17 cellular contexts compared by ENCODE assay signal in genomic region chr7:101306307-101306706, GRCh38. TPM values are rescaled to one million over a fixed set of nuclear protein-coding genes. Genes with fewer than 3 reads are reported as not detected.
DNase-seq lines count a peak whose midpoint lies in the region; ATAC-seq and TF ChIP-seq lines count a peak whose summit lies in the region.
"Had no signal": no experiment of that assay in that cellular context is flagged by ENCODE, and none has a peak within 500 bp of the region (broad histone marks: within the 10 kb centered on the region; RNA-seq: fewer than 3 reads in every experiment).

No MANE protein-coding gene starts in this region.

- peaks cover under 1% of the 10 kb centered on the region for H3K9me3 Mint-ChIP-seq in activated naive CD8-positive, alpha-beta T cell (ENCODE audit: low read depth)
- peaks cover 6% of the 10 kb centered on the region for H3K9me3 Mint-ChIP-seq in activated naive CD8-positive, alpha-beta T cell treated with anti-CD3 and anti-CD28 coated beads, Interleukin-2, amount 50 U/mL, for 24 hours
- H3K9me3 Mint-ChIP-seq in brain (peaks cover 41 to 70% (median 46%) of the 10 kb centered on the region in 5 experiments), nephron (peaks cover 30% of the 10 kb centered on the region)

- H3K27me3 Mint-ChIP-seq in activated naive CD8-positive, alpha-beta T cell = peaks cover 25% of the 10 kb centered on the region
- H3K27me3 Mint-ChIP-seq in activated naive CD8-positive, alpha-beta T cell treated with anti-CD3 and anti-CD28 coated beads, Interleukin-2, amount 50 U/mL, for 24 hours = peaks cover 47% of the 10 kb centered on the region
- H3K27me3 Mint-ChIP-seq in brain (peaks cover 67% of the 10 kb centered on the region), nephron (ENCODE audit: low read depth) (peaks cover 43% of the 10 kb centered on the region)

- H3K4me1 Mint-ChIP-seq in activated naive CD8-positive, alpha-beta T cell (ENCODE audit: low read depth) = peaks cover 9% of the 10 kb centered on the region
- H3K4me1 Mint-ChIP-seq in activated naive CD8-positive, alpha-beta T cell treated with anti-CD3 and anti-CD28 coated beads, Interleukin-2, amount 50 U/mL, for 24 hours = peaks cover 10% of the 10 kb centered on the region
- H3K4me1 Mint-ChIP-seq in brain = peaks cover 10% of the 10 kb centered on the region
- peaks cover 11% of the 10 kb centered on the region for H3K4me1 Mint-ChIP-seq in nephron

- peak overlapping the region; percentile 22 for H3K4me3 Mint-ChIP-seq in activated naive CD8-positive, alpha-beta T cell
- no peak overlapping the region for H3K4me3 Mint-ChIP-seq in activated naive CD8-positive, alpha-beta T cell treated with anti-CD3 and anti-CD28 coated beads, Interleukin-2, amount 50 U/mL, for 24 hours
- H3K4me3 Mint-ChIP-seq in brain (peak overlapping the region in 3 of 5 experiments; percentile 5 to 50 (median 6)), nephron (peak overlapping the region; percentile 25 to 46 (median 30))
- H3K4me3 Mint-ChIP-seq: HFFc6 had no signal

- peaks cover 12% of the 10 kb centered on the region for H3K36me3 Mint-ChIP-seq in activated naive CD8-positive, alpha-beta T cell
- H3K36me3 Mint-ChIP-seq in activated naive CD8-positive, alpha-beta T cell treated with anti-CD3 and anti-CD28 coated beads, Interleukin-2, amount 50 U/mL, for 24 hours (ENCODE audit: low read depth) = peaks cover 24% of the 10 kb centered on the region
- H3K36me3 Mint-ChIP-seq in brain (peaks cover 40% of the 10 kb centered on the region), nephron (ENCODE audit: low read depth) (peaks cover 19% of the 10 kb centered on the region)
- H3K36me3 Mint-ChIP-seq: IgD-negative memory B cell had no signal

- DNase-seq in activated naive CD8-positive, alpha-beta T cell treated with anti-CD3 and anti-CD28 coated beads, Interleukin-2, amount 50 U/mL, for 24 hours = no peak
- DNase-seq in cortex of kidney (lab: John Stamatoyannopoulos, UW) (no peak), GM19240 (ENCODE audit: insufficient read length, low spot score) (no peak), DMS53 (lab: John Stamatoyannopoulos, UW) (no peak), GM03348 (ENCODE audit: low spot score) (no peak)
- DNase-seq: 8988T; AML-193; CD4-positive, CD25-positive, alpha-beta regulatory T cell; DMS153; GF-D8; GM23248; HCEC 1CT; HFFc6 had no signal

- no peak overlapping the region for H3K27ac Mint-ChIP-seq in activated naive CD8-positive, alpha-beta T cell
- no peak overlapping the region for H3K27ac Mint-ChIP-seq in activated naive CD8-positive, alpha-beta T cell treated with anti-CD3 and anti-CD28 coated beads, Interleukin-2, amount 50 U/mL, for 24 hours
- H3K27ac Mint-ChIP-seq in brain = no peak overlapping the region
- no peak overlapping the region for H3K27ac Mint-ChIP-seq in nephron
- H3K27ac Mint-ChIP-seq: CD4-positive, CD25-positive, alpha-beta regulatory T cell; HFFc6 had no signal

- ATAC-seq in activated naive CD8-positive, alpha-beta T cell treated with anti-CD3 and anti-CD28 coated beads, Interleukin-2, amount 50 U/mL, for 24 hours = no peak

- TF ChIP-seq CTCF in brain (conservative IDR thresholded peaks at IDR 0.05) (no peak), nephron (IDR thresholded peaks at IDR 0.05; ENCODE audit: unreplicated experiment in 3 of 3) (no peak)

RNA-seq across cellular contexts. Expression of gene IFT22, which starts 15.3 kb away (rescaled TPM):
- polyA plus RNA-seq in brain (ENCODE audit: insufficient read depth, low read depth, low replicate concordance) = 89.1 TPM

RNA-seq across cellular contexts. Expression of gene COL26A1, which starts 56.4 kb away (rescaled TPM):
- 3.7 TPM for polyA plus RNA-seq in brain (ENCODE audit: insufficient read depth, low read depth, low replicate concordance)
- polyA plus RNA-seq: CD4-positive, CD25-positive, alpha-beta regulatory T cell; GM23248; IgD-negative memory B cell had no signal
